ENCODE assay signal across 17 cellular contexts in the genomic region with DNA sequence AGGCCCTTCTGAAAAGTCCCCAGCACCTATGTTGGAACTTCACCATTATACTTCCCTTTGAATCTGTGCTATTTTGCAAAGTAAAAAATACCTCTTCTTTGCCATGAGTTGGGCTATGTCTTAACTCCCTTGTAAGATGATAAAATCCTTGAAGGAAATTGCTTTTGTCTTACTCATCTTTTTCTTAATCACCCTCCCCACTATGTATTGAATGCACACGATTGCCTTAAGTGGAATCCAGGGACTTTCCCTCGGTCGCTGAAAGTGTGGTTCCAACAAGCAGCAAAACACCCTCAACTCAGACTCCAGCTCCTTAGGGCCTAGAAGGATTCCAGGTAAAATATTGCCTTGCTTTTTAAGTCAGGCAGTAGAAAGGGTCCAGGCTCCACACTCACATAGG.
A peak's percentile ranks its signal among the peaks of the same experiment; 100 is the strongest.
DNase-seq lines count a peak whose midpoint lies in the region; ATAC-seq, FAIRE-seq and TF ChIP-seq lines count a peak whose summit lies in the region.
"Had no signal": no experiment of that assay in that cellular context is flagged by ENCODE, and none has a peak within 500 bp of the region (broad histone marks: within the 10 kb centered on the region; RNA-seq: fewer than 3 reads in every experiment).

No MANE protein-coding gene starts in this region.

- H2AFZ ChIP-seq in osteoblast (ENCODE audit: low read length): no peak overlapping the region

- H3K27ac ChIP-seq in epithelial cell of prostate: peak overlapping the region; percentile 42
- no peak overlapping the region for H3K27ac ChIP-seq in osteoblast (ENCODE audit: low read depth, low read length)
- no peak overlapping the region for H3K27ac ChIP-seq in Peyer's patch

- peak; percentile 89 for FAIRE-seq in RCC 7860 (lab: Jason Lieb, UNC)
- FAIRE-seq: G401.6 had no signal

- H3K27ac Mint-ChIP-seq in activated naive CD4-positive, alpha-beta T cell treated with anti-CD3 and anti-CD28 coated beads, Interleukin-2, amount 50 U/mL, for 72 hours: no peak overlapping the region
- H3K27ac Mint-ChIP-seq: activated CD4-positive, alpha-beta memory T cell treated with anti-CD3 and anti-CD28 coated beads for 36 hours; activated T-helper 2 cell treated with anti-CD3 and anti-CD28 coated beads, Interferon-gamma antibody, Interleukin-2, Interleukin-4, amounts not matched to agents 10 μg/mL and 5 μg/mL and 100 μg/mL, durations not matched to agents 14 hours and 24 hours and 36 hours; CD4-positive, alpha-beta T cell; naive thymus-derived CD4-positive, alpha-beta T cell; type B pancreatic cell had no signal

- no peaks in the 10 kb centered on the region for H3K9me3 Mint-ChIP-seq in activated naive CD4-positive, alpha-beta T cell treated with anti-CD3 and anti-CD28 coated beads, Interleukin-2, amount 50 U/mL, for 72 hours
- H3K9me3 Mint-ChIP-seq: activated CD4-positive, alpha-beta memory T cell treated with anti-CD3 and anti-CD28 coated beads for 36 hours; activated T-helper 2 cell treated with anti-CD3 and anti-CD28 coated beads, Interferon-gamma antibody, Interleukin-2, Interleukin-4, amounts not matched to agents 10 μg/mL and 5 μg/mL and 100 μg/mL, durations not matched to agents 14 hours and 24 hours and 36 hours; CD4-positive, alpha-beta T cell had no signal

- H3K79me2 ChIP-seq in osteoblast (ENCODE audit: insufficient read depth, low read length): no peaks in the 10 kb centered on the region

- TF ChIP-seq CTCF in osteoblast (IDR thresholded peaks at IDR 0.05; ENCODE audit: extremely low read depth, low read depth, low read length) (no peak), Peyer's patch (IDR thresholded peaks at IDR 0.05) (no peak)

- H3K4me1 ChIP-seq in osteoblast (ENCODE audit: insufficient read depth, low read length) (peaks cover 27% of the 10 kb centered on the region), Peyer's patch (no peaks in the 10 kb centered on the region)

- no peaks in the 10 kb centered on the region for H3K36me3 Mint-ChIP-seq in activated naive CD4-positive, alpha-beta T cell treated with anti-CD3 and anti-CD28 coated beads, Interleukin-2, amount 50 U/mL, for 72 hours
- H3K36me3 Mint-ChIP-seq: activated CD4-positive, alpha-beta memory T cell treated with anti-CD3 and anti-CD28 coated beads for 36 hours; naive thymus-derived CD4-positive, alpha-beta T cell; type B pancreatic cell had no signal

- H3K27me3 ChIP-seq in osteoblast (ENCODE audit: insufficient read depth, low read length) (no peaks in the 10 kb centered on the region), Peyer's patch (no peaks in the 10 kb centered on the region)

- no peak for TF ChIP-seq POLR2A in Peyer's patch (IDR thresholded peaks at IDR 0.05)

- no peak overlapping the region for H3K4me3 ChIP-seq in osteoblast (ENCODE audit: insufficient read depth, low read length)
- H3K4me3 ChIP-seq in Peyer's patch: no peak overlapping the region

- peak; percentile 90 for DNase-seq in EH (ENCODE audit: low read depth)
- DNase-seq in RCC 7860 (ENCODE audit: low spot score): peak; percentile 90
- DNase-seq in epithelial cell of prostate (ENCODE audit: low read depth, low spot score): no peak
- no peak for DNase-seq in osteoblast (ENCODE audit: insufficient read length, low spot score, missing footprints)
- no peak for DNase-seq in NCI-H748 treated with DMSO at 0.1 percent for 48 hours (lab: John Stamatoyannopoulos, UW)
- no peak for DNase-seq in NCI-H2107 treated with DMSO at 0.1 percent for 48 hours (lab: John Stamatoyannopoulos, UW; ENCODE audit: unreplicated experiment)
- no peak for DNase-seq in Peyer's patch
- no peak for DNase-seq in activated naive CD4-positive, alpha-beta T cell treated with anti-CD3 and anti-CD28 coated beads, Interleukin-2, amount 50 U/mL, for 72 hours (ENCODE audit: low spot score in 2 of 2)
- DNase-seq: activated CD4-positive, alpha-beta memory T cell treated with anti-CD3 and anti-CD28 coated beads for 36 hours; CD4-positive, alpha-beta T cell; naive thymus-derived CD4-positive, alpha-beta T cell; NCI-H1694 treated with DMSO at 0.1 percent for 48 hours; Right ventricle myocardium superior; T-helper 9 cell had no signal

- no peak for ATAC-seq in activated naive CD4-positive, alpha-beta T cell treated with anti-CD3 and anti-CD28 coated beads, Interleukin-2, amount 50 U/mL, for 72 hours
- ATAC-seq: naive thymus-derived CD4-positive, alpha-beta T cell had no signal

- peak overlapping the region; percentile 23 for H3K4me2 ChIP-seq in osteoblast (ENCODE audit: insufficient read depth, low read length)

- no peaks in the 10 kb centered on the region for H4K20me1 ChIP-seq in osteoblast (ENCODE audit: insufficient read depth, low read length)

- H3K9me3 ChIP-seq in osteoblast (ENCODE audit: low read depth, low read length): no peaks in the 10 kb centered on the region
- H3K9me3 ChIP-seq in Peyer's patch: no peaks in the 10 kb centered on the region

- H3K36me3 ChIP-seq in osteoblast (ENCODE audit: insufficient read depth, low read length): no peaks in the 10 kb centered on the region
- H3K36me3 ChIP-seq in Peyer's patch: no peaks in the 10 kb centered on the region

Comparison
In these comparisons a context has a peak if more than half of its experiments do, and no peak if none do; other contexts are left out.
1. DNase-seq: peak in EH (single experiment) and RCC 7860 (single experiment); none in epithelial cell of prostate (single experiment), osteoblast (single experiment), NCI-H748 treated with DMSO at 0.1 percent for 48 hours (single experiment), NCI-H2107 treated with DMSO at 0.1 percent for 48 hours (single experiment), Peyer's patch (0 of 3) and activated naive CD4-positive, alpha-beta T cell treated with anti-CD3 and anti-CD28 coated beads, Interleukin-2, amount 50 U/mL, for 72 hours (0 of 2).